Comparison of ENCODE assay signal across 26 cellular contexts in the genomic region with DNA sequence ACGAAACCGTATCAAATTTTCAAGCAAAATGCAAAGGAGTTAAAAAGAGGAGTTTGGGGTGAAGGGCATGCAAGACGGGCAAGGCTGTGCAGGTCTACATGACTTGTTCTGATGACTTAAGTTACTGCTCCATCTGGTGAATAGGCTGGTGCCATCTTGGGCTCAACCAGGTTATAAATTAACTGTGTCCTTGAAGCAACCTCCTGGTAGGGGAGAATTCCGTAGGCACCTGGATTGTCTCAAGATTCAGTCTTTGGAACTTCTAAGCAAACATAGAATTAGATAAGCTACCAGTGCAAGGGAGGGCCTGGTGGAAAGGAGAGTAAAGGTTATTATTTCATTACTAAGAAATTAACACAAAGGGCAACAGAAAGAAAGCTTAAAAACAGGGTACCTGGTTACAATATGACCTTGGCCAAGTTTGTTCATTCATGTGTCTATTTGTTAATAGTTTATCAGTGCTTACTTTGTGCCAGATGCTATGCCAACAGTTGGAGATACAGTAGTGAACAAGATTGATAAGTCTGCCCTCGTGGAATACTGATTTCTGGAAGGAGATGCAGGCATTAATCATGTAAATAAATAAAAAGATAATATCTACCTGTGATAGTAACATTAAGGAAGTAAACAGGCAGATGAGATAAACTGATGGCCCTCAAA.
"Had no signal": no experiment of that assay in that cellular context is flagged by ENCODE, and none has a peak within 500 bp of the region (broad histone marks: within the 10 kb centered on the region; RNA-seq: fewer than 3 reads in every experiment).

No MANE protein-coding gene starts in this region.

- H3K4me3 ChIP-seq: cardiac muscle cell, SJCRH30 had no signal

- H3K36me3 ChIP-seq: brain microvascular endothelial cell, cardiac muscle cell, SJCRH30, WERI-Rb-1 had no signal

- H3K4me2 ChIP-seq: KMS-11, SK-N-SH had no signal

- H3K9ac ChIP-seq: KMS-11, SK-N-SH had no signal

- DNase-seq: activated CD4-positive, alpha-beta T cell treated with anti-CD3 and anti-CD28 coated beads for 4 hours; activated CD8-positive, alpha-beta memory T cell treated with anti-CD3 and anti-CD28 coated beads, Interleukin-2, amount 50 U/mL, for 4 hours; activated CD8-positive, alpha-beta T cell treated with anti-CD3 and anti-CD28 coated beads for 36 hours; activated gamma-delta T cell treated with Interleukin-2 at 50 U/mL for 16 hours; activated naive CD4-positive, alpha-beta T cell treated with anti-CD3 and anti-CD28 coated beads, Interleukin-2, amount 10 ng/mL, durations not matched to agents 7 days and 5 days; activated naive CD8-positive, alpha-beta T cell treated with anti-CD3 and anti-CD28 coated beads for 36 hours; activated T-cell treated with anti-CD3 and anti-CD28 coated beads, Interleukin-2, amount 50 U/mL, for 72 hours; brain microvascular endothelial cell; NCI-H1092; NCI-H1417; NCI-H1930; NCI-H345; NCI-H510A; NCI-H69; NK-92 treated with Interleukin-12 subunit alpha and Interleukin-12 subunit beta, amount 100 ng/mL, for 24 hours; OCI-M1; Right ventricle myocardium superior; SJCRH30; SK-N-SH; T-helper 1 cell; WERI-Rb-1 had no signal

- H3K27me3 ChIP-seq: brain microvascular endothelial cell, cardiac muscle cell had no signal

- H3K9me3 ChIP-seq: SJCRH30, SK-N-SH had no signal

- H3K4me1 ChIP-seq: SJCRH30 had no signal

- ATAC-seq: activated CD4-positive, CD25-positive, alpha-beta regulatory T cell treated with anti-CD3 and anti-CD28 coated beads, Interleukin-2, amount 50 U/mL, for 24 hours; activated CD8-positive, alpha-beta T cell treated with anti-CD3 and anti-CD28 coated beads for 36 hours; activated T-cell treated with anti-CD3 and anti-CD28 coated beads, Interleukin-2, amount 50 U/mL, for 72 hours; Panc1 had no signal

- H3K27ac ChIP-seq: brain microvascular endothelial cell, cardiac muscle cell, KMS-11, RWPE1, SJCRH30, WERI-Rb-1 had no signal
